Comparison of ENCODE assay signal across 16 cellular contexts in genomic region chr6:113457156-113457555, GRCh38.
DNase-seq lines count a peak whose midpoint lies in the region; ATAC-seq and TF ChIP-seq lines count a peak whose summit lies in the region.
"Had no signal": no experiment of that assay in that cellular context is flagged by ENCODE, and none has a peak within 500 bp of the region (broad histone marks: within the 10 kb centered on the region; RNA-seq: fewer than 3 reads in every experiment).

No MANE protein-coding gene starts in this region.

- no peaks in the 10 kb centered on the region for H3K9me3 ChIP-seq in right atrium auricular region
- H3K9me3 ChIP-seq: colonic mucosa, lower lobe of right lung, right lobe of liver had no signal

- peak; percentile 56 for DNase-seq in GM04504 (ENCODE audit: low read depth)
- DNase-seq in amniotic epithelial cell (ENCODE audit: low read depth), result peak; percentile 85
- DNase-seq in right atrium auricular region (ENCODE audit: low spot score), result peak; percentile 61
- peak; percentile 75 for DNase-seq in skeletal muscle cell (ENCODE audit: low read depth)
- no peak for DNase-seq in occipital lobe (lab: John Stamatoyannopoulos, UW)
- DNase-seq: activated CD4-positive, alpha-beta T cell treated with anti-CD3 and anti-CD28 coated beads for 36 hours; activated gamma-delta T cell; colonic mucosa; lower lobe of right lung; NCI-H1105 treated with DMSO at 0.1 percent for 48 hours; NCI-H526 treated with DMSO at 0.1 percent for 48 hours; right lobe of liver had no signal

- H3K36me3 ChIP-seq in right atrium auricular region, result no peaks in the 10 kb centered on the region
- H3K36me3 ChIP-seq: colonic mucosa, lower lobe of right lung, right lobe of liver had no signal

- ATAC-seq in GM21423 (IDR thresholded peaks at IDR 0.05; ENCODE audit: unreplicated experiment) (no peak), HG03521 (IDR thresholded peaks at IDR 0.05; ENCODE audit: unreplicated experiment) (no peak), HG02763 (IDR thresholded peaks at IDR 0.05; ENCODE audit: unreplicated experiment) (no peak)
- ATAC-seq: activated CD4-positive, alpha-beta T cell treated with anti-CD3 and anti-CD28 coated beads for 36 hours; lower lobe of right lung had no signal

- H3K4me1 ChIP-seq in right atrium auricular region, result peaks cover 0 to 3% of the 10 kb centered on the region in 2 donors
- H3K4me1 ChIP-seq: colonic mucosa, lower lobe of right lung, right lobe of liver had no signal

- no peak for TF ChIP-seq CTCF in right atrium auricular region (IDR thresholded peaks at IDR 0.05)

- H3K4me3 ChIP-seq in right atrium auricular region (no peak overlapping the region), skeletal muscle cell (ENCODE audit: low read depth, low read length) (no peak overlapping the region)
- H3K4me3 ChIP-seq: colonic mucosa, lower lobe of right lung, right lobe of liver, SK-N-MC had no signal

- no peak overlapping the region for H3K27ac ChIP-seq in right atrium auricular region
- H3K27ac ChIP-seq: colonic mucosa, lower lobe of right lung, right lobe of liver, SK-N-MC had no signal

- no peaks in the 10 kb centered on the region for H3K27me3 ChIP-seq in right atrium auricular region
- H3K27me3 ChIP-seq: colonic mucosa, right lobe of liver had no signal
